8 cellular contexts compared by ENCODE assay signal in genomic region chr16:31179747-31180458, GRCh38. TPM values are rescaled to one million over a fixed set of nuclear protein-coding genes. Genes with fewer than 3 reads are reported as not detected.
DNase-seq lines count a peak whose midpoint lies in the region; ATAC-seq, FAIRE-seq and TF ChIP-seq lines count a peak whose summit lies in the region.

Gene FUS, plus strand, starts transcription at chr16:31180139. Its CDS starts 76 bp downstream, at chr16:31180215.

- FAIRE-seq in endothelial cell of umbilical vein (lab: Jason Lieb, UNC), result peak; percentile 88

- H3K36me3 ChIP-seq in HUES6 (ENCODE audit: control insufficient read depth, insufficient read depth, low read length) (peaks cover 38% of the 10 kb centered on the region), OCI-LY3 (replicated peaks; ENCODE audit: low read depth, low read length) (peaks cover 40% of the 10 kb centered on the region), endothelial cell of umbilical vein (ENCODE audit: control insufficient read depth in 2 of 2, extremely low read depth in 1 of 2, insufficient read depth in 2 of 2, low read length in 2 of 2) (peaks cover 13 to 18% of the 10 kb centered on the region in 2 experiments)

- POLR2A ChIA-PET in endothelial cell of umbilical vein (lab: Charles Lee), result interaction anchor here (0.6 to 2.2 kb wide), 23 partner anchors 10 to 432 kb away, joined by 3 to 37 read pairs (median 4); partner anchors contain the start of genes COX6A2, HSD3B7, KAT8 and PYCARD

- H3K9ac ChIP-seq in HUES6 (ENCODE audit: low read length) (peak within 1 kb of the TSS; percentile 97), OCI-LY3 (ENCODE audit: low read length) (peak within 1 kb of the TSS; percentile 96), endothelial cell of umbilical vein (replicated peaks; ENCODE audit: extremely low read depth, insufficient read depth, low read length) (peak within 1 kb of the TSS; percentile 93)

- DNase-seq in Calu3 (peak; percentile 92), activated T-cell treated with anti-CD3 and anti-CD28 coated beads for 1 hour (ENCODE audit: low read depth) (peak; percentile 90), endothelial cell of umbilical vein (ENCODE audit: low read depth, low spot score) (peak; percentile 90)
- peak; percentile 83 to 86 for DNase-seq in stimulated activated CD8-positive, alpha-beta memory T cell treated with anti-CD3 and anti-CD28 coated beads, Interleukin-2, amount 100 ng/mL, for 48 hours (ENCODE audit: low read depth in 2 of 2)

- no peaks in the 10 kb centered on the region for H3K27me3 Mint-ChIP-seq in Calu3 (ENCODE audit: unreplicated experiment)

- TF ChIP-seq POLR2A in endothelial cell of umbilical vein (IDR thresholded peaks at IDR 0.05; ENCODE audit: low read depth, low read length), result peak; percentile 100

- H3K9me3 Mint-ChIP-seq in Calu3 (ENCODE audit: low read depth, unreplicated experiment), result no peaks in the 10 kb centered on the region

- H3K4me3 ChIP-seq in HUES6 (ENCODE audit: low read depth, low read length) (peak within 1 kb of the TSS; percentile 92), OCI-LY3 (ENCODE audit: low read length) (peak within 1 kb of the TSS; percentile 84), endothelial cell of umbilical vein (replicated peaks in 1 of 3; ENCODE audit: insufficient read depth in 1 of 3, low read depth in 1 of 3, low read length in 3 of 3) (peak within 1 kb of the TSS; percentile 77 to 100 (median 95)), mononuclear cell (ENCODE audit: low read length) (peak within 1 kb of the TSS; percentile 99)

- H3K79me2 ChIP-seq in OCI-LY3 (ENCODE audit: low read length) (peaks cover 67% of the 10 kb centered on the region), endothelial cell of umbilical vein (ENCODE audit: control insufficient read depth, insufficient read depth, low read length) (peaks cover 47% of the 10 kb centered on the region)

- H2AFZ ChIP-seq in OCI-LY3 (ENCODE audit: low read depth, low read length) (peak within 1 kb of the TSS; percentile 53; the same call in 1 of the 2 replicates), endothelial cell of umbilical vein (ENCODE audit: low read depth, low read length) (peak within 1 kb of the TSS; percentile 81)

- TF ChIP-seq CTCF in Calu3 (IDR thresholded peaks at IDR 0.05; ENCODE audit: unreplicated experiment), result no peak
- TF ChIP-seq CTCF in OCI-LY3 (IDR thresholded peaks at IDR 0.05; ENCODE audit: low read depth, low read length), result no peak
- no peak for TF ChIP-seq CTCF in endothelial cell of umbilical vein (IDR thresholded peaks at IDR 0.05; ENCODE audit: extremely low read depth in 1 of 2, insufficient read depth in 1 of 2, low read depth in 1 of 2, low read length in 2 of 2)

- H3K9me1 ChIP-seq in endothelial cell of umbilical vein (replicated peaks; ENCODE audit: control insufficient read depth, extremely low read depth, insufficient read depth, low read length), result no peaks in the 10 kb centered on the region

- BruUV-seq in Calu3 (replicated peaks; lab: Mats Ljungman, UMichigan) (no TSS peak), endothelial cell of umbilical vein (replicated peaks; lab: Mats Ljungman, UMichigan) (no TSS peak)

- H4K20me1 ChIP-seq in OCI-LY3 (ENCODE audit: insufficient read depth, low read length) (peaks cover 43% of the 10 kb centered on the region), endothelial cell of umbilical vein (replicated peaks; ENCODE audit: control insufficient read depth, extremely low read depth, insufficient read depth, low read length) (peaks cover 15% of the 10 kb centered on the region)

- H3K27me3 ChIP-seq in HUES6 (ENCODE audit: control insufficient read depth, insufficient read depth, low read length) (no peaks in the 10 kb centered on the region), OCI-LY3 (ENCODE audit: low read depth, low read length) (no peaks in the 10 kb centered on the region), endothelial cell of umbilical vein (ENCODE audit: control insufficient read depth in 2 of 2, insufficient read depth in 2 of 2, low read length in 2 of 2) (no peaks in the 10 kb centered on the region), mononuclear cell (ENCODE audit: insufficient read depth, low read length) (no peaks in the 10 kb centered on the region)

- intact Hi-C loops in Calu3 (cut with micrococcal nuclease; ENCODE audit: unreplicated experiment) (loop anchor here (10.0 kb wide), 1 partner anchor 205 kb away; no protein-coding TSS in a partner anchor), endothelial cell of umbilical vein (cut with micrococcal nuclease) (loop anchor here (1.0 to 5.0 kb wide), 8 partner anchors 38 to 688 kb away; partner anchors contain the start of genes ARMC5, BCKDK, KAT8 and ZNF646)

- peak within 1 kb of the TSS; percentile 82 for H3K4me3 Mint-ChIP-seq in Calu3 (ENCODE audit: low read depth, unreplicated experiment)

- H3K4me1 Mint-ChIP-seq in Calu3 (ENCODE audit: low read depth, unreplicated experiment), result peaks cover 28% of the 10 kb centered on the region

- peak within 1 kb of the TSS; percentile 97 for H3K27ac Mint-ChIP-seq in Calu3 (ENCODE audit: unreplicated experiment)

- peaks cover 59% of the 10 kb centered on the region for H3K36me3 Mint-ChIP-seq in Calu3 (ENCODE audit: insufficient read depth, unreplicated experiment)

- H3K4me2 ChIP-seq in OCI-LY3 (ENCODE audit: low read length) (peak within 1 kb of the TSS; percentile 98), endothelial cell of umbilical vein (ENCODE audit: insufficient read depth, low read length) (peak within 1 kb of the TSS; percentile 99)

- dilution Hi-C loops in endothelial cell of umbilical vein (cut with MboI; ENCODE audit: extremely low pct_ligation_motif_present, low sequenced_read_pairs), result no loop called here

- H3K27ac ChIP-seq in HUES6 (ENCODE audit: low read depth, low read length), result peak within 1 kb of the TSS; percentile 100
- H3K27ac ChIP-seq in OCI-LY3 (ENCODE audit: low read length), result peak within 1 kb of the TSS; percentile 97
- H3K27ac ChIP-seq in endothelial cell of umbilical vein (ENCODE audit: insufficient read depth, low read depth, low read length), result peak within 1 kb of the TSS; percentile 91

- peak; percentile 43 for ATAC-seq in GM21447 (IDR thresholded peaks at IDR 0.05; ENCODE audit: unreplicated experiment)

- H3K4me1 ChIP-seq in HUES6 (ENCODE audit: control insufficient read depth, insufficient read depth, low read length) (peaks cover 7% of the 10 kb centered on the region; the same call in 1 of the 2 replicates), OCI-LY3 (ENCODE audit: low read length) (peaks cover 34% of the 10 kb centered on the region), endothelial cell of umbilical vein (ENCODE audit: control insufficient read depth, extremely low read depth, insufficient read depth, low read length) (peaks cover 22% of the 10 kb centered on the region), mononuclear cell (ENCODE audit: insufficient read depth, low read length) (peaks cover 69% of the 10 kb centered on the region)

- CTCF ChIA-PET in Calu3 (lab: Charles Lee), result interaction anchor here (0.5 to 1.7 kb wide), 10 partner anchors 22 to 275 kb away, joined by 3 to 9 read pairs (median 5); partner anchors contain the start of genes HSD3B7, KAT8 and PYCARD
- CTCF ChIA-PET in endothelial cell of umbilical vein (lab: Charles Lee), result interaction anchor here (0.6 to 1.7 kb wide), 6 partner anchors 23 to 281 kb away, joined by 3 to 20 read pairs (median 4); partner anchors contain the start of gene ZNF843

- H3K9me3 ChIP-seq in HUES6 (ENCODE audit: control insufficient read depth, insufficient read depth, low read depth, low read length) (no peaks in the 10 kb centered on the region), OCI-LY3 (ENCODE audit: insufficient read depth, low read length) (no peaks in the 10 kb centered on the region), endothelial cell of umbilical vein (replicated peaks; ENCODE audit: control insufficient read depth, insufficient read depth, low read length) (no peaks in the 10 kb centered on the region), mononuclear cell (ENCODE audit: low read depth, low read length) (no peaks in the 10 kb centered on the region)

TF ChIP-seq in endothelial cell of umbilical vein, 7 proteins besides CTCF, POLR2A, EP300 and RAD21:
- peak; percentile 100 for TF ChIP-seq POLR2AphosphoS5 (IDR thresholded peaks at IDR 0.05; ENCODE audit: insufficient read depth, low read depth, low read length)
- TF ChIP-seq MYC (IDR thresholded peaks at IDR 0.05; ENCODE audit: low read depth, low read length), result no peak
- no peak for TF ChIP-seq JUN (IDR thresholded peaks at IDR 0.05; ENCODE audit: borderline replicate concordance, insufficient read depth, insufficient read length, low read depth)
- TF ChIP-seq, protein P1, sequence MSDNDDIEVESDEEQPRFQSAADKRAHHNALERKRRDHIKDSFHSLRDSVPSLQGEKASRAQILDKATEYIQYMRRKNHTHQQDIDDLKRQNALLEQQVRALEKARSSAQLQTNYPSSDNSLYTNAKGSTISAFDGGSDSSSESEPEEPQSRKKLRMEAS (IDR thresholded peaks at IDR 0.05; ENCODE audit: insufficient read depth, insufficient read length), result peak; percentile 8
- TF ChIP-seq GATA2 (IDR thresholded peaks at IDR 0.05; ENCODE audit: insufficient read depth, insufficient read length, low read depth, low read length), result no peak
- no peak for TF ChIP-seq EZH2 (IDR thresholded peaks at IDR 0.05; ENCODE audit: borderline replicate concordance, low read depth, low read length, severe bottlenecking)
- TF ChIP-seq FOS (IDR thresholded peaks at IDR 0.05; ENCODE audit: borderline replicate concordance, insufficient read depth, low read length), result no peak

RNA-seq across cellular contexts. Expression of gene FUS, which starts in this region (rescaled TPM):
- total RNA-seq in Calu3 (2022) (550 and 629 TPM in 2 replicates), endothelial cell of umbilical vein (569 and 574 TPM in 2 replicates), mononuclear cell (183 TPM)
- 191 and 307 TPM in 2 replicates for polyA plus RNA-seq in endothelial cell of umbilical vein
- 193 and 242 TPM in 2 replicates for polyA plus RNA-seq in endothelial cell of umbilical vein (2011; cell fraction: cytosol; rRNA removed)
- 579 and 698 TPM in 2 replicates for polyA plus RNA-seq in endothelial cell of umbilical vein (2011; cell fraction: nucleus; rRNA removed)
- 402 and 617 TPM in 2 replicates for polyA plus RNA-seq in endothelial cell of umbilical vein (2012)
- 195 and 220 TPM in 2 replicates for polyA minus RNA-seq in endothelial cell of umbilical vein
- polyA minus RNA-seq in endothelial cell of umbilical vein (2011; cell fraction: cytosol; rRNA and poly(A)+ RNA removed), result 154 TPM
- 256 and 313 TPM in 2 replicates for polyA minus RNA-seq in endothelial cell of umbilical vein (2011; cell fraction: nucleus; rRNA and poly(A)+ RNA removed)

Comparison
In these comparisons a context has a peak if more than half of its experiments do, and no peak if none do; other contexts are left out.
1. Peak in every context shown above with its lines: DNase-seq, ATAC-seq, H3K4me3 ChIP-seq and H3K27ac ChIP-seq.